In genomic region chr19:16358456-16358855, GRCh38 we compare ENCODE assay signal across 20 cellular contexts. TPM values are rescaled to one million over a fixed set of nuclear protein-coding genes. Genes with fewer than 3 reads are reported as not detected.
DNase-seq lines count a peak whose midpoint lies in the region; ATAC-seq, FAIRE-seq and TF ChIP-seq lines count a peak whose summit lies in the region.
"Had no signal": no experiment of that assay in that cellular context is flagged by ENCODE, and none has a peak within 500 bp of the region (broad histone marks: within the 10 kb centered on the region; RNA-seq: fewer than 3 reads in every experiment).

No MANE protein-coding gene starts in this region.

- no peak overlapping the region for H3K4me3 ChIP-seq in CD8-positive, alpha-beta T cell (ENCODE audit: low read depth, low read length)
- H3K4me3 ChIP-seq in GM12878 (no peak overlapping the region), psoas muscle (no peak overlapping the region)
- H3K4me3 ChIP-seq: A549, GM23248 had no signal

- H3K27ac Mint-ChIP-seq in activated naive CD4-positive, alpha-beta T cell treated with anti-CD3 and anti-CD28 coated beads, Interleukin-2, amount 50 U/mL, for 24 hours = no peak overlapping the region
- peak overlapping the region; percentile 23 for H3K27ac Mint-ChIP-seq in CD8-positive, alpha-beta T cell
- no peak overlapping the region for H3K27ac Mint-ChIP-seq in activated CD8-positive, alpha-beta T cell treated with anti-CD3 and anti-CD28 coated beads for 36 hours

- H3K4me1 ChIP-seq in CD8-positive, alpha-beta T cell (ENCODE audit: insufficient read depth, low read length) = peaks cover 86% of the 10 kb centered on the region
- H3K4me1 ChIP-seq in GM12878 (ENCODE audit: control insufficient read depth, insufficient read depth, low read length) (peaks cover 4% of the 10 kb centered on the region; the same call in 1 of the 2 replicates), psoas muscle (peaks cover 9% of the 10 kb centered on the region)
- H3K4me1 ChIP-seq: A549 had no signal

- peak overlapping the region; percentile 42 for H3K4me3 Mint-ChIP-seq in activated naive CD4-positive, alpha-beta T cell treated with anti-CD3 and anti-CD28 coated beads, Interleukin-2, amount 50 U/mL, for 24 hours
- no peak overlapping the region for H3K4me3 Mint-ChIP-seq in CD8-positive, alpha-beta T cell
- H3K4me3 Mint-ChIP-seq in activated CD8-positive, alpha-beta T cell treated with anti-CD3 and anti-CD28 coated beads for 36 hours = no peak overlapping the region

- BruUV-seq in GM12878 (replicated peaks; lab: Mats Ljungman, UMichigan) = no TSS peak

- peaks cover 1% of the 10 kb centered on the region for H3K36me3 Mint-ChIP-seq in activated naive CD4-positive, alpha-beta T cell treated with anti-CD3 and anti-CD28 coated beads, Interleukin-2, amount 50 U/mL, for 24 hours
- H3K36me3 Mint-ChIP-seq in CD8-positive, alpha-beta T cell = peaks cover 8% of the 10 kb centered on the region
- peaks cover 8% of the 10 kb centered on the region for H3K36me3 Mint-ChIP-seq in activated CD8-positive, alpha-beta T cell treated with anti-CD3 and anti-CD28 coated beads for 36 hours (ENCODE audit: low read depth)

- WGBS in GM12878 (ENCODE audit: insufficient coverage, insufficient replicate concordance, low lambda C conversion rate, missing lambda C conversion rate) = 97% methylated on average over 15 of the region's 15 CpGs
- WGBS in psoas muscle, 3 donors = 82 to 91% (median 83%) methylated on average over 15 of the region's 15 CpGs

- POLR2A ChIA-PET in CD8-positive, alpha-beta T cell (lab: Charles Lee) = interaction anchor here (4.1 to 30.7 kb wide), 2 partner anchors 8 to 23 kb away, joined by 26 to 2627 read pairs; partner anchors contain the start of gene KLF2
- POLR2A ChIA-PET in GM12878 (lab: Charles Lee) = no interaction called here
- POLR2A ChIA-PET in activated CD8-positive, alpha-beta T cell treated with anti-CD3 and anti-CD28 coated beads for 36 hours (lab: Charles Lee) = interaction anchor here (0.8 kb wide), 1 partner anchor 18 kb away, joined by 4 read pairs; no protein-coding TSS in a partner anchor

- no peak for TF ChIP-seq EP300 in GM12878 (IDR thresholded peaks at IDR 0.05; ENCODE audit: borderline replicate concordance in 1 of 2, control insufficient read depth in 1 of 2, low read depth in 2 of 2, low read length in 2 of 2)

- TF ChIP-seq CTCF in CD8-positive, alpha-beta T cell (IDR thresholded peaks at IDR 0.05) = no peak
- no peak for TF ChIP-seq CTCF in GM12878 (IDR thresholded peaks at IDR 0.05 in 2 of 3, conservative IDR thresholded peaks at IDR 0.05 in 1 of 3; ENCODE audit: control insufficient read depth in 2 of 3, extremely low read depth in 1 of 3, insufficient read depth in 1 of 3, low read depth in 3 of 3, low read length in 3 of 3)
- TF ChIP-seq CTCF in psoas muscle (IDR thresholded peaks at IDR 0.05) = no peak
- TF ChIP-seq CTCF in activated CD8-positive, alpha-beta T cell treated with anti-CD3 and anti-CD28 coated beads for 36 hours (IDR thresholded peaks at IDR 0.05) = no peak

- H3K27ac ChIP-seq in CD8-positive, alpha-beta T cell (ENCODE audit: low read depth, low read length) = no peak overlapping the region
- no peak overlapping the region for H3K27ac ChIP-seq in GM12878 (ENCODE audit: control insufficient read depth, insufficient read depth)
- H3K27ac ChIP-seq in psoas muscle = peak overlapping the region; percentile 67
- H3K27ac ChIP-seq: A549, GM23248 had no signal

- SMC1A ChIA-PET in GM12878 (lab: Charles Lee; ENCODE audit: uncharacterized antibody, unreplicated experiment) = no interaction called here

- H3K9me3 ChIP-seq in CD8-positive, alpha-beta T cell (ENCODE audit: low read length) = no peaks in the 10 kb centered on the region
- H3K9me3 ChIP-seq in GM12878 (replicated peaks; ENCODE audit: control insufficient read depth, insufficient read depth, low read length) (no peaks in the 10 kb centered on the region), psoas muscle (no peaks in the 10 kb centered on the region)
- H3K9me3 ChIP-seq: A549 had no signal

- no peak for FAIRE-seq in GM12878 (lab: Jason Lieb, UNC)
- FAIRE-seq: A549, G401.6 had no signal

- in situ Hi-C loops in GM12878 (cut with MboI) = no loop called here

- intact Hi-C loops in CD8-positive, alpha-beta T cell (cut with DNase I, micrococcal nuclease) = no loop called here
- intact Hi-C loops in GM12878 (cut with micrococcal nuclease; ENCODE audit: unreplicated experiment) (no loop called here), psoas muscle (cut with DNase I) (no loop called here)
- intact Hi-C loops in activated CD8-positive, alpha-beta T cell treated with anti-CD3 and anti-CD28 coated beads for 36 hours (cut with micrococcal nuclease) = no loop called here

- TF ChIP-seq POLR2A in GM12878 (IDR thresholded peaks at IDR 0.05; ENCODE audit: low read depth, low read length) = 0 out of 2 replicates have a peak, but pooled peaks have one; percentile 18

- no peak for ATAC-seq in CD8-positive, alpha-beta T cell
- ATAC-seq in GM12878 (no peak), psoas muscle (peak in 1 of 4 donors; percentile 8)
- no peak for ATAC-seq in activated CD8-positive, alpha-beta T cell treated with anti-CD3 and anti-CD28 coated beads for 36 hours
- ATAC-seq: A549, SK-N-SH treated with all-trans-retinoic acid at 6 μM for 48 hours had no signal

- H3K4me2 ChIP-seq in GM12878 (ENCODE audit: control insufficient read depth, insufficient read depth) = no peak overlapping the region
- H3K4me2 ChIP-seq: A549 had no signal

- RAD21 ChIA-PET in GM12878 (lab: Charles Lee; ENCODE audit: unreplicated experiment) = interaction anchor here (0.9 to 1.4 kb wide), 2 partner anchors 24 to 28 kb away, joined by 3 read pairs; no protein-coding TSS in a partner anchor

- no peak for DNase-seq in activated naive CD4-positive, alpha-beta T cell treated with anti-CD3 and anti-CD28 coated beads, Interleukin-2, amount 50 U/mL, for 16 hours
- no peak for DNase-seq in CD8-positive, alpha-beta T cell
- DNase-seq in GM12878 (ENCODE audit: low read depth, low spot score) (no peak), psoas muscle (no peak), NCI-H187 (lab: John Stamatoyannopoulos, UW) (no peak), H4 (ENCODE audit: low spot score) (no peak)
- DNase-seq in activated CD8-positive, alpha-beta T cell treated with anti-CD3 and anti-CD28 coated beads for 36 hours = no peak
- DNase-seq: COR-L47, DMS 273 treated with DMSO at 0.1 percent for 48 hours, GM23248, MM.1S, NCI-H1092, NCI-H146, NCI-H2081 treated with DMSO at 0.1 percent for 48 hours, NCI-H446 treated with DMSO at 0.1 percent for 48 hours, SHP77 treated with DMSO at 0.1 percent for 48 hours had no signal

- CTCF ChIA-PET in CD8-positive, alpha-beta T cell (lab: Charles Lee) = interaction anchor here (1.2 to 1.6 kb wide), 4 partner anchors 13 to 111 kb away, joined by 3 to 5 read pairs (median 4); no protein-coding TSS in a partner anchor
- CTCF ChIA-PET in GM12878 (lab: Yijun Ruan, JAX) = interaction anchor here (0.5 kb wide), 1 partner anchor 12 kb away, joined by 3 read pairs; no protein-coding TSS in a partner anchor
- CTCF ChIA-PET in activated CD8-positive, alpha-beta T cell treated with anti-CD3 and anti-CD28 coated beads for 36 hours (lab: Charles Lee) = no interaction called here

- H3K9me3 Mint-ChIP-seq in activated naive CD4-positive, alpha-beta T cell treated with anti-CD3 and anti-CD28 coated beads, Interleukin-2, amount 50 U/mL, for 24 hours = no peaks in the 10 kb centered on the region
- no peaks in the 10 kb centered on the region for H3K9me3 Mint-ChIP-seq in CD8-positive, alpha-beta T cell
- no peaks in the 10 kb centered on the region for H3K9me3 Mint-ChIP-seq in activated CD8-positive, alpha-beta T cell treated with anti-CD3 and anti-CD28 coated beads for 36 hours

- H2AFZ ChIP-seq in GM12878 (ENCODE audit: control insufficient read depth, low read depth, low read length) = no peak overlapping the region
- H2AFZ ChIP-seq: GM23248 had no signal

- H3K27me3 Mint-ChIP-seq in activated naive CD4-positive, alpha-beta T cell treated with anti-CD3 and anti-CD28 coated beads, Interleukin-2, amount 50 U/mL, for 24 hours = no peaks in the 10 kb centered on the region
- H3K27me3 Mint-ChIP-seq in CD8-positive, alpha-beta T cell (ENCODE audit: low read depth) = no peaks in the 10 kb centered on the region
- no peaks in the 10 kb centered on the region for H3K27me3 Mint-ChIP-seq in activated CD8-positive, alpha-beta T cell treated with anti-CD3 and anti-CD28 coated beads for 36 hours

- peaks cover 89% of the 10 kb centered on the region for H3K4me1 Mint-ChIP-seq in activated naive CD4-positive, alpha-beta T cell treated with anti-CD3 and anti-CD28 coated beads, Interleukin-2, amount 50 U/mL, for 24 hours
- peaks cover 75% of the 10 kb centered on the region for H3K4me1 Mint-ChIP-seq in CD8-positive, alpha-beta T cell (ENCODE audit: low read depth)
- H3K4me1 Mint-ChIP-seq in activated CD8-positive, alpha-beta T cell treated with anti-CD3 and anti-CD28 coated beads for 36 hours (ENCODE audit: low read depth) = peaks cover 63% of the 10 kb centered on the region

- no peak overlapping the region for H3K9ac ChIP-seq in GM12878 (ENCODE audit: control insufficient read depth, insufficient read depth, low read length)
- H3K9ac ChIP-seq: GM23248 had no signal

- H4K20me1 ChIP-seq in GM12878 (ENCODE audit: control insufficient read depth, insufficient read depth) = 0 out of 2 replicates have a peak, but pooled peaks cover 2% of the 10 kb centered on the region

- no peak for TF ChIP-seq RAD21 in GM12878 (IDR thresholded peaks at IDR 0.05; ENCODE audit: insufficient read depth, low read depth, low read length)

- H3K27me3 ChIP-seq in CD8-positive, alpha-beta T cell (ENCODE audit: insufficient read depth, low read length) = no peaks in the 10 kb centered on the region
- H3K27me3 ChIP-seq in GM12878 (replicated peaks in 1 of 2; ENCODE audit: control insufficient read depth in 2 of 2, insufficient read depth in 2 of 2, low read length in 1 of 2) (no peaks in the 10 kb centered on the region), psoas muscle (ENCODE audit: insufficient read depth in 3 of 3, low read length in 2 of 3) (no peaks in the 10 kb centered on the region)

- no peaks in the 10 kb centered on the region for H3K79me2 ChIP-seq in GM12878 (ENCODE audit: control insufficient read depth, insufficient read depth, low read length)

- no peaks in the 10 kb centered on the region for H3K36me3 ChIP-seq in CD8-positive, alpha-beta T cell (ENCODE audit: insufficient read depth, low read length)
- H3K36me3 ChIP-seq in GM12878 (ENCODE audit: control insufficient read depth in 2 of 2, insufficient read depth in 2 of 2, low read length in 1 of 2) = peaks cover 0 to 4% of the 10 kb centered on the region in 2 experiments; a peak in 2 of 4 replicates
- peaks cover 0 to 33% of the 10 kb centered on the region in 2 donors for H3K36me3 ChIP-seq in psoas muscle (ENCODE audit: insufficient read depth in 1 of 2, low read depth in 1 of 2)

RNA-seq across cellular contexts. Expression of gene KLF2, which starts 33.8 kb away (rescaled TPM):
- 100 to 1,000 TPM; 817 to 847 TPM for total RNA-seq in CD8-positive, alpha-beta T cell
- total RNA-seq in GM12878 (2013; cell fraction: nucleolus; rRNA removed) = 1.0 and 2.7 TPM in 2 replicates
- 3.2 and 4.4 TPM in 2 replicates for total RNA-seq in GM12878 (2014; rRNA removed)
- total RNA-seq in GM12878 (2014; rRNA removed; fragmentation: Illumina TruSeq; extraction: Trizol) = 0.74 and 1.0 TPM in 2 replicates
- total RNA-seq in GM12878 (2021) = 12.4 and 13.7 TPM in 2 replicates
- polyA plus RNA-seq in GM12878 (2011; ENCODE audit: low read depth) = 1.7 TPM
- polyA plus RNA-seq in GM12878 (2011; rRNA removed) = 0.20 and 0.23 TPM in 2 replicates
- 0.99 and 1.6 TPM in 2 replicates for polyA plus RNA-seq in GM12878 (2011; cell fraction: cytosol; rRNA removed)
- polyA plus RNA-seq in GM12878 (2011; cell fraction: nucleus; rRNA removed) = 3.2 and 8.0 TPM in 2 replicates
- 11.2 and 12.8 TPM in 2 replicates for polyA plus RNA-seq in GM12878 (2012)
- polyA plus RNA-seq in GM12878 (2014; fragmentation: Illumina TruSeq; extraction: Trizol) = 0.14 and 0.66 TPM in 2 replicates
- under 1 TPM; 0.16 to 0.71 TPM for polyA plus RNA-seq in GM12878 (2014; fragmentation: Nextera tagmentation; extraction: Ambion mirVana)
- polyA plus RNA-seq in GM12878 (2014; rRNA removed) = 3.8 and 7.6 TPM in 2 replicates
- 1 to 10 TPM in 1 of 2 experiments, under 1 TPM in 1; 1.00 to 1.8 TPM for polyA plus RNA-seq in GM12878 (2016; fragmentation: Nextera tagmentation; extraction: Ambion mirVana)
- 0.15 and 0.31 TPM in 2 replicates for polyA minus RNA-seq in GM12878 (2011; rRNA and poly(A)+ RNA removed)
- polyA minus RNA-seq in GM12878 (2011; cell fraction: cytosol; rRNA and poly(A)+ RNA removed) = 1.5 TPM in 2 replicates
- polyA minus RNA-seq in GM12878 (2011; cell fraction: nucleus; rRNA and poly(A)+ RNA removed) = 2.4 and 8.4 TPM in 2 replicates
- total RNA-seq in psoas muscle = 10 to 100 TPM; 12.7 to 35.4 (median 24.0) TPM
- polyA plus RNA-seq in psoas muscle = 10 to 100 TPM in 1 of 3 donors, 1 to 10 TPM in 2; 3.3 to 24.2 (median 5.3) TPM
- total RNA-seq in activated CD8-positive, alpha-beta T cell treated with anti-CD3 and anti-CD28 coated beads for 36 hours = 1 to 10 TPM in 1 of 2 experiments, under 1 TPM in 1; 0.94 to 1.0 TPM
- total RNA-seq in H4 (2014; rRNA removed; shearing (Covaris generic)) = 0.23 and 1.1 TPM in 2 replicates

Comparison
In these comparisons a context has a peak if more than half of its experiments do, and no peak if none do; other contexts are left out.
1. RNA of gene KLF2, which starts 33.8 kb away (total RNA-seq): 817 to 847 TPM in CD8-positive, alpha-beta T cell; 12.7 to 35.4 TPM in psoas muscle, 0.74 to 13.7 TPM in GM12878, 0.23 to 1.1 TPM in H4 and 0.94 to 1.0 TPM in activated CD8-positive, alpha-beta T cell treated with anti-CD3 and anti-CD28 coated beads for 36 hours; every median in the first group is over 10 times any median in the second.